ENCODE assay signal across 8 cellular contexts in genomic region chr17:61251939-61252865, GRCh38.
DNase-seq lines count a peak whose midpoint lies in the region; ATAC-seq and TF ChIP-seq lines count a peak whose summit lies in the region.

No MANE protein-coding gene starts in this region.

- 29% methylated on average over 10 of the region's 10 CpGs for WGBS in hepatocyte (ENCODE audit: low lambda C conversion rate, missing lambda C conversion rate)

- H3K4me2 ChIP-seq in hepatocyte = peak overlapping the region; percentile 34

- no peak for TF ChIP-seq CTCF in hepatocyte (IDR thresholded peaks at IDR 0.05; ENCODE audit: poor library complexity)

- no peaks in the 10 kb centered on the region for H3K36me3 ChIP-seq in adipocyte (ENCODE audit: control insufficient read depth, insufficient read depth, low read length, severe bottlenecking)
- H3K36me3 ChIP-seq in hepatocyte (replicated peaks; ENCODE audit: insufficient read depth, low read depth) = no peaks in the 10 kb centered on the region

- H3K27ac ChIP-seq in hepatocyte = peak overlapping the region; percentile 93

- H3K27me3 ChIP-seq in adipocyte (replicated peaks; ENCODE audit: control insufficient read depth, insufficient read depth, low read length) (no peaks in the 10 kb centered on the region), hepatocyte (no peaks in the 10 kb centered on the region)

- H3K9me3 ChIP-seq in adipocyte (ENCODE audit: control insufficient read depth, low read length) (no peaks in the 10 kb centered on the region), hepatocyte (ENCODE audit: low read depth) (no peaks in the 10 kb centered on the region)

- TF ChIP-seq POLR2A in GM18505 (IDR thresholded peaks at IDR 0.05; ENCODE audit: borderline replicate concordance, extremely low read depth, insufficient read depth, insufficient read length) (no peak), erythroblast (IDR thresholded peaks at IDR 0.05; ENCODE audit: low read length) (no peak)

- H4K20me1 ChIP-seq in hepatocyte (ENCODE audit: insufficient read depth, poor library complexity, severe bottlenecking) = no peaks in the 10 kb centered on the region

- H2AFZ ChIP-seq in hepatocyte = no peak overlapping the region

- peak overlapping the region; percentile 66 for H3K9ac ChIP-seq in adipocyte (ENCODE audit: low read length)

- DNase-seq in adipocyte (ENCODE audit: low read depth) (peak; percentile 95), hepatocyte (ENCODE audit: low spot score) (peak; percentile 87), NCI-H1417 treated with DMSO at 0.1 percent for 48 hours (lab: John Stamatoyannopoulos, UW) (no peak), HPDE6-E6E7 (ENCODE audit: extremely low spot score) (no peak), erythroblast (lab: John Stamatoyannopoulos, UW) (no peak)
- peak; percentile 2 for DNase-seq in stimulated activated CD8-positive, alpha-beta memory T cell treated with anti-CD3 and anti-CD28 coated beads, Interleukin-15, amount 100 ng/mL, for 1 hour (ENCODE audit: low read depth)

- H3K4me1 ChIP-seq in adipocyte (ENCODE audit: control insufficient read depth, insufficient read depth, low read length) (peaks cover 39% of the 10 kb centered on the region), hepatocyte (ENCODE audit: insufficient read depth) (peaks cover 55% of the 10 kb centered on the region)

- ATAC-seq in GM18907 (IDR thresholded peaks at IDR 0.05; ENCODE audit: unreplicated experiment) = peak; percentile 50
- ATAC-seq in GM18505 (IDR thresholded peaks at IDR 0.05; ENCODE audit: unreplicated experiment) = no peak

- H3K9me2 ChIP-seq in hepatocyte (replicated peaks; ENCODE audit: insufficient read depth) = no peaks in the 10 kb centered on the region

- H3K79me2 ChIP-seq in hepatocyte = no peaks in the 10 kb centered on the region

- H3K4me3 ChIP-seq in adipocyte (ENCODE audit: low read length) = peak overlapping the region; percentile 56
- H3K4me3 ChIP-seq in hepatocyte = no peak overlapping the region

Comparison
In these comparisons a context has a peak if more than half of its experiments do, and no peak if none do; other contexts are left out.
1. DNase-seq: peak in adipocyte (single experiment), hepatocyte (single experiment) and stimulated activated CD8-positive, alpha-beta memory T cell treated with anti-CD3 and anti-CD28 coated beads, Interleukin-15, amount 100 ng/mL, for 1 hour (single experiment); none in NCI-H1417 treated with DMSO at 0.1 percent for 48 hours (single experiment), HPDE6-E6E7 (single experiment) and erythroblast (0 of 2).